In genomic region chr12:104448031-104448430, GRCh38 we compare ENCODE assay signal across 27 cellular contexts.
"Had no signal": no experiment of that assay in that cellular context is flagged by ENCODE, and none has a peak within 500 bp of the region (broad histone marks: within the 10 kb centered on the region; RNA-seq: fewer than 3 reads in every experiment).

No MANE protein-coding gene starts in this region.

- H3K27me3 ChIP-seq: stomach, suprapubic skin, testis, thyroid gland, tibial artery, tibial nerve, transverse colon, upper lobe of left lung, upper lobe of right lung, uterus, vagina had no signal

- H3K27ac ChIP-seq: stomach, suprapubic skin, testis, thoracic aorta, thyroid gland, tibial artery, tibial nerve, transverse colon, upper lobe of left lung, upper lobe of right lung, uterus, vagina had no signal

- H3K9me3 ChIP-seq: stomach, suprapubic skin, testis, thoracic aorta, thyroid gland, tibial artery, tibial nerve, transverse colon, upper lobe of left lung, upper lobe of right lung, uterus, vagina had no signal

- DNase-seq: stimulated activated CD4-positive, alpha-beta T cell treated with anti-CD3 and anti-CD28 coated beads, Interleukin-2, amount 100 ng/mL, for 48 hours; stimulated activated CD4-positive, alpha-beta T cell treated with anti-CD3 and anti-CD28 coated beads, Interleukin-4, amount 100 ng/mL, for 1 hour; stimulated activated CD4-positive, alpha-beta T cell treated with anti-CD3 and anti-CD28 coated beads, Interleukin-4, amount 100 ng/mL, for 24 hours; stimulated activated CD4-positive, alpha-beta T cell treated with anti-CD3 and anti-CD28 coated beads, Interleukin-4, amount 100 ng/mL, for 4 hours; stimulated activated CD8-positive, alpha-beta memory T cell treated with anti-CD3 and anti-CD28 coated beads, Interleukin-4, amount 100 ng/mL, for 48 hours; stimulated activated naive B cell treated with anti-CD40 and anti-IgM and Interleukin-4, amounts not matched to agents 10 μg/mL and 1 μg/mL and 100 μg/mL, for 72 hours; stimulated activated naive CD4-positive, alpha-beta T cell; stimulated activated naive CD4-positive, alpha-beta T cell treated with Interleukin-2 at 50 U/mL for 16 hours; stimulated activated naive CD8-positive, alpha-beta T cell treated with anti-CD3 and anti-CD28 coated beads, Interleukin-15, amount 100 ng/mL, for 72 hours; stimulated activated naive CD8-positive, alpha-beta T cell treated with anti-CD3 and anti-CD28 coated beads, Interleukin-15, Interleukin-2, amounts not matched to agents 100 U/mL and 50 U/mL, for 24 hours; stomach; substantia nigra; testis; thyroid gland; tibial artery; transverse colon; upper lobe of left lung; upper lobe of right lung; uterus had no signal

- H3K36me3 Mint-ChIP-seq: stimulated activated effector memory CD8-positive, alpha-beta T cell treated with anti-CD3 and anti-CD28 coated beads, Interleukin-12 subunit alpha, Interleukin-12 subunit beta, amount 100 ng/mL, for 72 hours; type B pancreatic cell had no signal

- H3K27ac Mint-ChIP-seq: stimulated activated effector memory CD8-positive, alpha-beta T cell treated with anti-CD3 and anti-CD28 coated beads, Interleukin-12 subunit alpha, Interleukin-12 subunit beta, amount 100 ng/mL, for 72 hours; stimulated activated memory B cell treated with anti-CD40 and anti-IgM and Interleukin-4, amounts not matched to agents 10 μg/mL and 1 μg/mL and 100 μg/mL, for 72 hours; stimulated activated naive B cell treated with anti-CD40 and anti-IgM and Interleukin-4, amounts not matched to agents 10 μg/mL and 1 μg/mL and 100 μg/mL, for 72 hours; stimulated activated naive CD8-positive, alpha-beta T cell treated with anti-CD3 and anti-CD28 coated beads, Interleukin-15, amount 100 ng/mL, for 72 hours; stimulated activated naive CD8-positive, alpha-beta T cell treated with anti-CD3 and anti-CD28 coated beads, Interleukin-15, Interleukin-2, amounts not matched to agents 100 ng/mL and 50 ng/mL, for 24 hours; type B pancreatic cell had no signal

- ATAC-seq: stimulated activated effector memory CD8-positive, alpha-beta T cell treated with anti-CD3 and anti-CD28 coated beads, Interleukin-12 subunit alpha, Interleukin-12 subunit beta, amount 100 ng/mL, for 72 hours; stimulated activated memory B cell treated with anti-CD40 and anti-IgM and Interleukin-4, amounts not matched to agents 10 μg/mL and 1 μg/mL and 100 μg/mL, for 72 hours; stimulated activated naive B cell treated with anti-CD40 and anti-IgM and Interleukin-4, amounts not matched to agents 10 μg/mL and 1 μg/mL and 100 μg/mL, for 72 hours; stimulated activated naive CD8-positive, alpha-beta T cell treated with anti-CD3 and anti-CD28 coated beads, Interleukin-15, amount 100 ng/mL, for 72 hours; stimulated activated naive CD8-positive, alpha-beta T cell treated with anti-CD3 and anti-CD28 coated beads, Interleukin-15, Interleukin-2, amounts not matched to agents 100 U/mL and 50 U/mL, for 24 hours; upper lobe of right lung had no signal

- H3K27me3 Mint-ChIP-seq: stimulated activated memory B cell treated with anti-CD40 and anti-IgM and Interleukin-4, amounts not matched to agents 10 μg/mL and 1 μg/mL and 100 μg/mL, for 72 hours; stimulated activated naive B cell treated with anti-CD40 and anti-IgM and Interleukin-4, amounts not matched to agents 10 μg/mL and 1 μg/mL and 100 μg/mL, for 72 hours; stimulated activated naive CD8-positive, alpha-beta T cell treated with anti-CD3 and anti-CD28 coated beads, Interleukin-15, amount 100 ng/mL, for 72 hours; stimulated activated naive CD8-positive, alpha-beta T cell treated with anti-CD3 and anti-CD28 coated beads, Interleukin-15, Interleukin-2, amounts not matched to agents 100 ng/mL and 50 ng/mL, for 24 hours had no signal

- H3K4me1 ChIP-seq: stomach, suprapubic skin, testis, thyroid gland, tibial artery, tibial nerve, transverse colon, upper lobe of left lung, upper lobe of right lung, uterus, vagina had no signal

- H3K4me1 Mint-ChIP-seq: stimulated activated naive CD8-positive, alpha-beta T cell treated with anti-CD3 and anti-CD28 coated beads, Interleukin-15, amount 100 ng/mL, for 72 hours had no signal

- H3K36me3 ChIP-seq: stomach, suprapubic skin, thoracic aorta, thyroid gland, tibial artery, tibial nerve, transverse colon, upper lobe of left lung, upper lobe of right lung, uterus, vagina had no signal

- H3K4me3 ChIP-seq: stomach, suprapubic skin, testis, thoracic aorta, thyroid gland, tibial artery, tibial nerve, transverse colon, upper lobe of left lung, upper lobe of right lung, uterus, vagina had no signal

- H3K4me3 Mint-ChIP-seq: stimulated activated effector memory CD8-positive, alpha-beta T cell treated with anti-CD3 and anti-CD28 coated beads, Interleukin-12 subunit alpha, Interleukin-12 subunit beta, amount 100 ng/mL, for 72 hours; stimulated activated memory B cell treated with anti-CD40 and anti-IgM and Interleukin-4, amounts not matched to agents 10 μg/mL and 1 μg/mL and 100 μg/mL, for 72 hours; stimulated activated naive B cell treated with anti-CD40 and anti-IgM and Interleukin-4, amounts not matched to agents 10 μg/mL and 1 μg/mL and 100 μg/mL, for 72 hours; stimulated activated naive CD8-positive, alpha-beta T cell treated with anti-CD3 and anti-CD28 coated beads, Interleukin-15, amount 100 ng/mL, for 72 hours; stimulated activated naive CD8-positive, alpha-beta T cell treated with anti-CD3 and anti-CD28 coated beads, Interleukin-15, Interleukin-2, amounts not matched to agents 100 ng/mL and 50 ng/mL, for 24 hours; type B pancreatic cell had no signal
